ENCODE assay signal across 23 cellular contexts in the genomic region with DNA sequence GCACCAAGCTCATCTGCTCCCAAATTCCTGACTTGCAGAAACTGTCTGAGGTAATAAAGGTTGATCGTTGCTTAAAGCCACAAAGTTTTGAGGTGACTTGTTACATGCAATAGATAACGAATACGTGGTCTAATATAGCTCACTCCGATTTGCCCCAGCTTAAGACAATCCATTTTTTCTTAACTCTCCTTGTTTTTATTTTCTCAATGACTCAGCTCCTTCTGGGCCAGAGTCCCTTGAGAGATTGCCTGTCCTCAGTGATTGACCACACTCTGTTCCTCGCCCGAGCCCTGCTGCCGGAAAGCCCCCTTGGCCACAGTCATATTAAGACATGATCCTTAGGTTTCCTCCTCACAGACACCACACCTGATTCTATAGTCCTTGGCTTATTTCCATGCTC.
DNase-seq lines count a peak whose midpoint lies in the region; ATAC-seq, FAIRE-seq and TF ChIP-seq lines count a peak whose summit lies in the region.
"Had no signal": no experiment of that assay in that cellular context is flagged by ENCODE, and none has a peak within 500 bp of the region (broad histone marks: within the 10 kb centered on the region; RNA-seq: fewer than 3 reads in every experiment).

No MANE protein-coding gene starts in this region.

- TF ChIP-seq POLR2A in GM12878 (IDR thresholded peaks at IDR 0.05; ENCODE audit: low read depth, low read length), result no peak

- RAD21 ChIA-PET in GM12878 (lab: Charles Lee; ENCODE audit: unreplicated experiment), result no interaction called here

- DNase-seq in Calu3 (no peak), LoVo (ENCODE audit: low spot score) (peak; percentile 13), GM12878 (ENCODE audit: low read depth, low spot score) (peak; percentile 11), mesenchymal stem cell (peak; percentile 75), NCI-H146 treated with DMSO at 0.1 percent for 48 hours (lab: John Stamatoyannopoulos, UW; ENCODE audit: unreplicated experiment) (no peak), middle frontal gyrus (ENCODE audit: extremely low spot score, low spot score) (no peak)
- DNase-seq: activated CD4-positive, alpha-beta T cell treated with anti-CD3 and anti-CD28 coated beads, Interleukin-2, amount 50 U/mL, for 48 hours; activated effector memory CD4-positive, alpha-beta T cell treated with Interleukin-2 at 50 U/mL for 16 hours; DMS79; endodermal cell; HCEC 1CT; heart left ventricle; left cardiac atrium; naive thymus-derived CD4-positive, alpha-beta T cell; NCI-H2107; NCI-H774; SHP77 treated with DMSO at 0.1 percent for 48 hours; stimulated activated CD8-positive, alpha-beta memory T cell treated with anti-CD3 and anti-CD28 coated beads, Interleukin-4, amount 100 ng/mL, for 48 hours; tibial artery had no signal

- H3K4me1 Mint-ChIP-seq in Calu3 (ENCODE audit: low read depth, unreplicated experiment), result peaks cover 17% of the 10 kb centered on the region
- H3K4me1 Mint-ChIP-seq: B cell had no signal

- no peak overlapping the region for H3K14ac ChIP-seq in mesenchymal stem cell (ENCODE audit: low read length in 2 of 2)

- peak; percentile 54 for ATAC-seq in GM12878
- no peak for ATAC-seq in GM21360 (IDR thresholded peaks at IDR 0.05; ENCODE audit: unreplicated experiment)
- no peak for ATAC-seq in GM18861 (IDR thresholded peaks at IDR 0.05; ENCODE audit: unreplicated experiment)
- ATAC-seq: heart left ventricle; left cardiac atrium; naive thymus-derived CD4-positive, alpha-beta T cell had no signal

- H3K27ac ChIP-seq in GM12878 (ENCODE audit: control insufficient read depth, insufficient read depth), result no peak overlapping the region
- no peak overlapping the region for H3K27ac ChIP-seq in mesenchymal stem cell (ENCODE audit: low read length, poor library complexity, severe bottlenecking)
- H3K27ac ChIP-seq: heart left ventricle, tibial artery had no signal

- no peak overlapping the region for H2AK5ac ChIP-seq in mesenchymal stem cell (ENCODE audit: low read length, severe bottlenecking)

- H3K9me3 Mint-ChIP-seq in Calu3 (ENCODE audit: low read depth, unreplicated experiment), result no peaks in the 10 kb centered on the region

- no peak overlapping the region for H2BK15ac ChIP-seq in mesenchymal stem cell (ENCODE audit: low read depth, poor library complexity, severe bottlenecking)

- H2BK120ac ChIP-seq in mesenchymal stem cell (ENCODE audit: low read depth, low read length), result no peak overlapping the region

- SMC1A ChIA-PET in GM12878 (lab: Charles Lee; ENCODE audit: uncharacterized antibody, unreplicated experiment), result interaction anchor here (1.4 to 1.8 kb wide), 3 partner anchors 10 to 81 kb away, joined by 3 to 6 read pairs (median 4); no protein-coding TSS in a partner anchor

- POLR2A ChIA-PET in GM12878 (lab: Charles Lee), result no interaction called here

- H3K23ac ChIP-seq in mesenchymal stem cell (ENCODE audit: low read length in 2 of 2), result no peak overlapping the region

- WGBS in GM12878 (ENCODE audit: insufficient coverage, insufficient replicate concordance, low lambda C conversion rate, missing lambda C conversion rate), result 23% methylated on average over 7 of the region's 7 CpGs
- WGBS in mesenchymal stem cell, result 17% methylated on average over 7 of the region's 7 CpGs

- FAIRE-seq in GM12878 (lab: Jason Lieb, UNC), result no peak
- FAIRE-seq: bronchial epithelial cell had no signal

- H3K4ac ChIP-seq in mesenchymal stem cell (ENCODE audit: low read depth in 1 of 2, low read length in 2 of 2), result peak overlapping the region in 1 of 2 experiments; percentile 38

- H4K91ac ChIP-seq in mesenchymal stem cell (ENCODE audit: low read length), result no peak overlapping the region

- no peaks in the 10 kb centered on the region for H4K20me1 ChIP-seq in GM12878 (ENCODE audit: control insufficient read depth, insufficient read depth)

- H3K27me3 ChIP-seq in GM12878 (replicated peaks in 1 of 2; ENCODE audit: control insufficient read depth in 2 of 2, insufficient read depth in 2 of 2, low read length in 1 of 2) (no peaks in the 10 kb centered on the region; a peak in 1 of 4 replicates), mesenchymal stem cell (ENCODE audit: control insufficient read depth in 1 of 2, insufficient read depth in 1 of 2, low read length in 2 of 2) (peaks cover 0 to 19% of the 10 kb centered on the region in 2 experiments)

- peak overlapping the region; percentile 12 for H3K27ac Mint-ChIP-seq in Calu3 (ENCODE audit: unreplicated experiment)
- H3K27ac Mint-ChIP-seq: B cell; endodermal cell; naive thymus-derived CD4-positive, alpha-beta T cell had no signal

- H3K9ac ChIP-seq in GM12878 (ENCODE audit: control insufficient read depth, insufficient read depth, low read length) (no peak overlapping the region), mesenchymal stem cell (ENCODE audit: low read length) (no peak overlapping the region)

- H3K4me1 ChIP-seq in GM12878 (ENCODE audit: control insufficient read depth, insufficient read depth, low read length), result no peaks in the 10 kb centered on the region; the same call in 1 of the 2 replicates
- H3K4me1 ChIP-seq in mesenchymal stem cell (ENCODE audit: control insufficient read depth, insufficient read depth, low read depth, low read length), result peaks cover 6% of the 10 kb centered on the region
- H3K4me1 ChIP-seq: heart left ventricle had no signal

- in situ Hi-C loops in GM12878 (cut with MboI), result no loop called here

- H3K18ac ChIP-seq in mesenchymal stem cell (ENCODE audit: low read depth in 1 of 2, low read length in 2 of 2), result peak overlapping the region in 1 of 2 experiments; percentile 67

- TF ChIP-seq RAD21 in GM12878 (IDR thresholded peaks at IDR 0.05; ENCODE audit: insufficient read depth, low read depth, low read length), result no peak

- H4K8ac ChIP-seq in mesenchymal stem cell (ENCODE audit: low read length), result no peak overlapping the region

- H3K36me3 ChIP-seq in GM12878 (ENCODE audit: control insufficient read depth in 2 of 2, insufficient read depth in 2 of 2, low read length in 1 of 2) (no peaks in the 10 kb centered on the region), mesenchymal stem cell (ENCODE audit: control insufficient read depth in 1 of 2, insufficient read depth in 2 of 2, low read depth in 1 of 2, low read length in 2 of 2) (no peaks in the 10 kb centered on the region)
- H3K36me3 ChIP-seq: heart left ventricle, tibial artery had no signal

- intact Hi-C loops in Calu3 (cut with micrococcal nuclease; ENCODE audit: unreplicated experiment), result no loop called here
- intact Hi-C loops in GM12878 (cut with micrococcal nuclease; ENCODE audit: unreplicated experiment), result loop anchor here (10.0 kb wide), 1 partner anchor 124 kb away; no protein-coding TSS in a partner anchor

- H3K4me2 ChIP-seq in GM12878 (ENCODE audit: control insufficient read depth, insufficient read depth) (no peak overlapping the region), mesenchymal stem cell (ENCODE audit: low read length, poor library complexity, severe bottlenecking) (no peak overlapping the region)

- TF ChIP-seq EP300 in GM12878 (IDR thresholded peaks at IDR 0.05; ENCODE audit: borderline replicate concordance in 1 of 2, control insufficient read depth in 1 of 2, low read depth in 2 of 2, low read length in 2 of 2), result no peak

- H2AFZ ChIP-seq in GM12878 (ENCODE audit: control insufficient read depth, low read depth, low read length), result no peak overlapping the region
- no peak overlapping the region for H2AFZ ChIP-seq in mesenchymal stem cell (ENCODE audit: low read depth, low read length)

- CTCF ChIA-PET in Calu3 (lab: Charles Lee) (no interaction called here), GM12878 (lab: Yijun Ruan, JAX) (interaction anchor here (1.0 to 1.3 kb wide), 3 partner anchors 8 to 192 kb away, joined by 3 to 4 read pairs (median 4); no protein-coding TSS in a partner anchor)

- H3K4me3 ChIP-seq in GM12878, result no peak overlapping the region
- no peak overlapping the region for H3K4me3 ChIP-seq in mesenchymal stem cell (ENCODE audit: insufficient read depth in 1 of 2, low read depth in 1 of 2, low read length in 2 of 2)
- H3K4me3 ChIP-seq: heart left ventricle, tibial artery had no signal

- H3K4me3 Mint-ChIP-seq in Calu3 (ENCODE audit: low read depth, unreplicated experiment), result no peak overlapping the region
- H3K4me3 Mint-ChIP-seq: B cell; endodermal cell; naive thymus-derived CD4-positive, alpha-beta T cell had no signal

- H3K36me3 Mint-ChIP-seq in Calu3 (ENCODE audit: insufficient read depth, unreplicated experiment), result no peaks in the 10 kb centered on the region
- H3K36me3 Mint-ChIP-seq: naive thymus-derived CD4-positive, alpha-beta T cell had no signal

- H3K9me3 ChIP-seq in GM12878 (replicated peaks; ENCODE audit: control insufficient read depth, insufficient read depth, low read length), result no peaks in the 10 kb centered on the region; the same call in 2 of the 3 replicates
- peaks cover 3% of the 10 kb centered on the region for H3K9me3 ChIP-seq in mesenchymal stem cell (ENCODE audit: control insufficient read depth, low read length)
- H3K9me3 ChIP-seq: heart left ventricle, tibial artery had no signal

- H2BK12ac ChIP-seq in mesenchymal stem cell (ENCODE audit: low read length in 2 of 2), result no peak overlapping the region

- H3K27me3 Mint-ChIP-seq in Calu3 (ENCODE audit: unreplicated experiment), result no peaks in the 10 kb centered on the region

- no peak overlapping the region for H2BK5ac ChIP-seq in mesenchymal stem cell (ENCODE audit: low read depth, low read length, poor library complexity, severe bottlenecking)

- no peaks in the 10 kb centered on the region for H3K79me1 ChIP-seq in mesenchymal stem cell (replicated peaks; ENCODE audit: low read length, poor library complexity, severe bottlenecking)

- TF ChIP-seq CTCF in Calu3 (IDR thresholded peaks at IDR 0.05; ENCODE audit: unreplicated experiment) (no peak), GM12878 (IDR thresholded peaks at IDR 0.05 in 2 of 3, conservative IDR thresholded peaks at IDR 0.05 in 1 of 3; ENCODE audit: control insufficient read depth in 2 of 3, extremely low read depth in 1 of 3, insufficient read depth in 1 of 3, low read depth in 3 of 3, low read length in 3 of 3) (no peak)

- BruUV-seq in Calu3 (replicated peaks; lab: Mats Ljungman, UMichigan), result no TSS peak
- no TSS peak for BruUV-seq in GM12878 (replicated peaks; lab: Mats Ljungman, UMichigan)

- no peaks in the 10 kb centered on the region for H3K79me2 ChIP-seq in GM12878 (ENCODE audit: control insufficient read depth, insufficient read depth, low read length)

TF ChIP-seq in GM12878, 131 proteins besides CTCF, POLR2A, EP300 and RAD21 (continues in another document):
- TF ChIP-seq EGR1 (IDR thresholded peaks at IDR 0.05; ENCODE audit: borderline replicate concordance in 1 of 2, low read depth in 2 of 2, low read length in 2 of 2), result no peak

Comparison
In these comparisons a context has a peak if more than half of its experiments do, and no peak if none do; other contexts are left out.
1. DNase-seq: peak in LoVo (single experiment), GM12878 (single experiment) and mesenchymal stem cell (single experiment); none in Calu3 (single experiment), NCI-H146 treated with DMSO at 0.1 percent for 48 hours (single experiment) and middle frontal gyrus (single experiment).